Comparison of ENCODE assay signal across 7 cellular contexts in genomic region chr1:30104551-30104950, GRCh38.
"Had no signal": no experiment of that assay in that cellular context is flagged by ENCODE, and none has a peak within 500 bp of the region (broad histone marks: within the 10 kb centered on the region; RNA-seq: fewer than 3 reads in every experiment).

No MANE protein-coding gene starts in this region.

- ATAC-seq: HepG2 had no signal

- DNase-seq: IMR-90, KBM-7, KG1 had no signal

- FAIRE-seq: HepG2, HTR-8/SVneo had no signal

- H3K4me3 Mint-ChIP-seq: IgD-negative memory B cell had no signal

- H3K27ac ChIP-seq: HL-60 had no signal

- H3K27ac Mint-ChIP-seq: IgD-negative memory B cell had no signal
